ENCODE assay signal across 1 cellular context in genomic region chr1:228548788-228549187, GRCh38.
TF ChIP-seq lines count a peak whose summit lies in the region.

No MANE protein-coding gene starts in this region.

TF ChIP-seq in WTC11, 78 proteins besides CTCF, POLR2A, EP300 and RAD21 (continued from another document):
- TF ChIP-seq SOX15 (CRISPR knock-in tag; IDR thresholded peaks at IDR 0.05), result no peak
- no peak for TF ChIP-seq FOXJ3 (CRISPR knock-in tag; IDR thresholded peaks at IDR 0.05; ENCODE audit: borderline replicate concordance)
- TF ChIP-seq ATF1 (CRISPR knock-in tag; IDR thresholded peaks at IDR 0.05), result no peak
- TF ChIP-seq FOXP4 (CRISPR knock-in tag; IDR thresholded peaks at IDR 0.05), result no peak
- TF ChIP-seq, protein P1, sequence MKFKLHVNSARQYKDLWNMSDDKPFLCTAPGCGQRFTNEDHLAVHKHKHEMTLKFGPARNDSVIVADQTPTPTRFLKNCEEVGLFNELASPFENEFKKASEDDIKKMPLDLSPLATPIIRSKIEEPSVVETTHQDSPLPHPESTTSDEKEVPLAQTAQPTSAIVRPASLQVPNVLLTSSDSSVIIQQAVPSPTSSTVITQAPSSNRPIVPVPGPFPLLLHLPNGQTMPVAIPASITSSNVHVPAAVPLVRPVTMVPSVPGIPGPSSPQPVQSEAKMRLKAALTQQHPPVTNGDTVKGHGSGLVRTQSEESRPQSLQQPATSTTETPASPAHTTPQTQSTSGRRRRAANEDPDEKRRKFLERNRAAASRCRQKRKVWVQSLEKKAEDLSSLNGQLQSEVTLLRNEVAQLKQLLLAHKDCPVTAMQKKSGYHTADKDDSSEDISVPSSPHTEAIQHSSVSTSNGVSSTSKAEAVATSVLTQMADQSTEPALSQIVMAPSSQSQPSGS (CRISPR knock-in tag; IDR thresholded peaks at IDR 0.05; ENCODE audit: borderline replicate concordance, low read depth), result no peak
